Comparison of ENCODE assay signal across 9 cellular contexts in the genomic region with DNA sequence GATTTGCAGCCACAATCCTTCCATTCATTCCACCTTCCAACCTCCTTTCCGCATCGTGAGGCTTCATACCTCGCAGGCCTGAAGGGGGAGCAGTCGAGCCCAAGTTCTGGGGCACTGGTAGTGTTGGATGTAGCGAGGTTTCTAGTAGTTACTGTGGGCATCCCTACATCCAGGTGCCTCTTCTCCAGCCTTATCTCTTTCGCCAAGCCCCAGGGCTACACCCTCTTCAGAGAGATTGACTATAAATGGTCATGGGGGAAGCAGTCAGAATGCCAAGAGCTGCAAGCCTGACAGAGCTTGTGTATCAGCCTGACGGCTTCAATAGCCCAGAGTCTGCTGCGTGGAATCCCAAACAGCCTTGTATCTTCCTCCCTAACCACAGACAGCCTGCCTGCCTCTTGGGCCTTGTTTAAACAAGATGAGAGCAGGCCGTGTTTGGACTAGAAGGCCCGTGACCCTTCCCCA. TPM values are rescaled to one million over a fixed set of nuclear protein-coding genes. Genes with fewer than 3 reads are reported as not detected.
DNase-seq lines count a peak whose midpoint lies in the region; ATAC-seq lines count a peak whose summit lies in the region.
"Had no signal": no experiment of that assay in that cellular context is flagged by ENCODE, and none has a peak within 500 bp of the region (broad histone marks: within the 10 kb centered on the region; RNA-seq: fewer than 3 reads in every experiment).

No MANE protein-coding gene starts in this region.

- H3K4me3 Mint-ChIP-seq in effector memory CD8-positive, alpha-beta T cell: no peak overlapping the region
- H3K4me3 Mint-ChIP-seq: activated naive CD4-positive, alpha-beta T cell treated with anti-CD3 and anti-CD28 coated beads, Interleukin-2, amount 50 U/mL, for 24 hours had no signal

- DNase-seq in activated T-cell treated with anti-CD3 and anti-CD28 coated beads for 48 hours (ENCODE audit: low read depth) (peak; percentile 6), activated T-cell treated with anti-CD3 and anti-CD28 coated beads for 4 hours (no peak), SJCRH30 (peak; percentile 23 to 46), germinal center (ENCODE audit: low spot score) (peak; percentile 14), sciatic nerve (ENCODE audit: low spot score) (peak; percentile 74), posterior vena cava (ENCODE audit: low spot score) (no peak)
- no peak for DNase-seq in effector memory CD8-positive, alpha-beta T cell

- H3K9me3 Mint-ChIP-seq in effector memory CD8-positive, alpha-beta T cell: no peaks in the 10 kb centered on the region
- H3K9me3 Mint-ChIP-seq: activated naive CD4-positive, alpha-beta T cell treated with anti-CD3 and anti-CD28 coated beads, Interleukin-2, amount 50 U/mL, for 24 hours had no signal

- no peaks in the 10 kb centered on the region for H3K27me3 ChIP-seq in SJCRH30

- peaks cover 18 to 38% of the 10 kb centered on the region in 2 donors for H3K27me3 Mint-ChIP-seq in effector memory CD8-positive, alpha-beta T cell
- H3K27me3 Mint-ChIP-seq: activated naive CD4-positive, alpha-beta T cell treated with anti-CD3 and anti-CD28 coated beads, Interleukin-2, amount 50 U/mL, for 24 hours had no signal

- intact Hi-C loops in sciatic nerve (cut with DNase I): no loop called here
- intact Hi-C loops in posterior vena cava (cut with DNase I): no loop called here

- H3K27ac ChIP-seq in SJCRH30: no peak overlapping the region

- H3K36me3 Mint-ChIP-seq in effector memory CD8-positive, alpha-beta T cell (ENCODE audit: insufficient read depth): no peaks in the 10 kb centered on the region
- H3K36me3 Mint-ChIP-seq: activated naive CD4-positive, alpha-beta T cell treated with anti-CD3 and anti-CD28 coated beads, Interleukin-2, amount 50 U/mL, for 24 hours had no signal

- no peak overlapping the region for H3K4me3 ChIP-seq in SJCRH30

- H3K9me3 ChIP-seq in SJCRH30 (replicated peaks): no peaks in the 10 kb centered on the region

- no peaks in the 10 kb centered on the region for H3K4me1 ChIP-seq in SJCRH30

- no peaks in the 10 kb centered on the region for H3K36me3 ChIP-seq in SJCRH30

- ATAC-seq in sciatic nerve: peak; percentile 78
- no peak for ATAC-seq in GM21529 (IDR thresholded peaks at IDR 0.05; ENCODE audit: unreplicated experiment)
- no peak for ATAC-seq in effector memory CD8-positive, alpha-beta T cell (replicated peaks)

- no peak overlapping the region for H3K27ac Mint-ChIP-seq in effector memory CD8-positive, alpha-beta T cell
- H3K27ac Mint-ChIP-seq: activated naive CD4-positive, alpha-beta T cell treated with anti-CD3 and anti-CD28 coated beads, Interleukin-2, amount 50 U/mL, for 24 hours had no signal

- H3K4me1 Mint-ChIP-seq in effector memory CD8-positive, alpha-beta T cell (ENCODE audit: low read depth in 2 of 2): peaks cover 0 to 2% of the 10 kb centered on the region in 2 donors
- H3K4me1 Mint-ChIP-seq: activated naive CD4-positive, alpha-beta T cell treated with anti-CD3 and anti-CD28 coated beads, Interleukin-2, amount 50 U/mL, for 24 hours had no signal

RNA-seq across cellular contexts. Expression of gene CLMP, which starts 28.9 kb away (rescaled TPM):
- total RNA-seq in SJCRH30 (2014; rRNA removed; shearing (Covaris generic)): 16.1 and 17.3 TPM in 2 replicates
- total RNA-seq in sciatic nerve: 74.6 TPM
- total RNA-seq in posterior vena cava: 10 to 100 TPM; 24.6 to 28.3 TPM

Comparison
In these comparisons a context has a peak if more than half of its experiments do, and no peak if none do; other contexts are left out.
1. DNase-seq: peak in activated T-cell treated with anti-CD3 and anti-CD28 coated beads for 48 hours (single experiment), SJCRH30 (2 of 2), germinal center (single experiment) and sciatic nerve (single experiment); none in activated T-cell treated with anti-CD3 and anti-CD28 coated beads for 4 hours (single experiment), posterior vena cava (single experiment) and effector memory CD8-positive, alpha-beta T cell (0 of 3).